ENCODE assay signal across 15 cellular contexts in the genomic region with DNA sequence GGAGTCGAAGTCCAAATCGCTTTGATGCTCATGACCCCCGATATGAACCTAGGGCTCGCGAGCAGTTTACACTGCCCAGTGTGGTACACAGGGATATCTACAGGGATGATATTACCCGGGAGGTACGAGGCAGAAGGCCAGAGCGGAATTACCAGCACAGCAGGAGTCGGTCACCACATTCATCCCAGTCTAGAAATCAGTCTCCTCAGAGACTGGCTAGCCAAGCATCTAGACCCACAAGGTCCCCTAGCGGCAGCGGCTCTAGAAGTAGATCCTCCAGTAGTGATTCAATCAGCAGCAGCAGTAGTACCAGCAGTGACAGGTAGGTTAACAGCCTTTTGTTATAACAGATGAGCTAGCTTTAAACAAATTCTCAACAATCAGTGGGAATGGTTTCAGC. TPM values are rescaled to one million over a fixed set of nuclear protein-coding genes. Genes with fewer than 3 reads are reported as not detected.
A peak's percentile ranks its signal among the peaks of the same experiment; 100 is the strongest.
DNase-seq lines count a peak whose midpoint lies in the region; ATAC-seq, FAIRE-seq and TF ChIP-seq lines count a peak whose summit lies in the region.
"Had no signal": no experiment of that assay in that cellular context is flagged by ENCODE, and none has a peak within 500 bp of the region (broad histone marks: within the 10 kb centered on the region; RNA-seq: fewer than 3 reads in every experiment).

No MANE protein-coding gene starts in this region.

- dilution Hi-C loops in mammary epithelial cell (cut with HindIII; ENCODE audit: low sequenced_read_pairs), result loop anchor here (5.0 kb wide), 1 partner anchor 51 kb away; no protein-coding TSS in a partner anchor

- H3K27ac ChIP-seq in mammary epithelial cell (ENCODE audit: insufficient read depth, low read depth, low read length), result no peak overlapping the region
- no peak overlapping the region for H3K27ac ChIP-seq in K562 (ENCODE audit: extremely low read depth, low read depth, low read length)
- H3K27ac ChIP-seq in kidney (ENCODE audit: low read depth in 2 of 2, low read length in 2 of 2), result peak overlapping the region in 1 of 2 donors; percentile 12
- H3K27ac ChIP-seq in spleen, result no peak overlapping the region
- H3K27ac ChIP-seq: suprapubic skin had no signal

- peak in 1 of 2 experiments; percentile 48; a peak in 2 of 4 replicates for TF ChIP-seq RAD21 in K562 (CRISPR knock-in tag; conservative IDR thresholded peaks at IDR 0.05 in 1 of 2, IDR thresholded peaks at IDR 0.05 in 1 of 2)

- H2AFZ ChIP-seq in mammary epithelial cell (ENCODE audit: low read depth, low read length) (no peak overlapping the region), K562 (ENCODE audit: low read depth, low read length) (no peak overlapping the region)

- H3K4me2 ChIP-seq in mammary epithelial cell (ENCODE audit: insufficient read depth, low read depth, low read length) (no peak overlapping the region), K562 (ENCODE audit: insufficient read depth, low read length) (no peak overlapping the region)

- H3K36me3 ChIP-seq in mammary epithelial cell (ENCODE audit: insufficient read depth, low read length) (peaks cover 5% of the 10 kb centered on the region), K562 (ENCODE audit: control insufficient read depth, insufficient read depth, low read length) (peaks cover 79% of the 10 kb centered on the region), kidney (ENCODE audit: control insufficient read depth in 1 of 2, insufficient read depth in 2 of 2, low read length in 2 of 2) (peaks cover 9 to 14% of the 10 kb centered on the region in 2 donors), spleen (peaks cover 3 to 71% (median 26%) of the 10 kb centered on the region in 6 donors)

- no peaks in the 10 kb centered on the region for H3K27me3 ChIP-seq in mammary epithelial cell (ENCODE audit: insufficient read depth, low read length)
- no peaks in the 10 kb centered on the region for H3K27me3 ChIP-seq in K562 (ENCODE audit: control insufficient read depth in 2 of 2, insufficient read depth in 2 of 2, low read length in 2 of 2)
- H3K27me3 ChIP-seq in spleen (replicated peaks in 1 of 7), result no peaks in the 10 kb centered on the region
- H3K27me3 ChIP-seq: suprapubic skin had no signal

- H3K4me1 ChIP-seq in mammary epithelial cell (ENCODE audit: insufficient read depth, low read length) (no peaks in the 10 kb centered on the region), K562 (replicated peaks in 1 of 2; ENCODE audit: control insufficient read depth in 2 of 2, insufficient read depth in 2 of 2, low read length in 2 of 2) (no peaks in the 10 kb centered on the region; a peak in 2 of 5 replicates), kidney (ENCODE audit: control insufficient read depth in 1 of 2, insufficient read depth in 1 of 2, low read depth in 1 of 2, low read length in 2 of 2) (peaks cover 6 to 19% of the 10 kb centered on the region in 2 donors), spleen (peaks cover 6 to 91% (median 28%) of the 10 kb centered on the region in 6 donors)
- H3K4me1 ChIP-seq: suprapubic skin had no signal

- no peaks in the 10 kb centered on the region for H3K9me1 ChIP-seq in K562 (ENCODE audit: control insufficient read depth, insufficient read depth, low read length)

- in situ Hi-C loops in mammary epithelial cell (cut with MboI; ENCODE audit: low sequenced_read_pairs in 2 of 2), result no loop called here
- in situ Hi-C loops in K562 (cut with MboI), result no loop called here

- ATAC-seq in K562, result peak; percentile 81
- ATAC-seq in HG02678 (IDR thresholded peaks at IDR 0.05; ENCODE audit: unreplicated experiment), result no peak
- no peak for ATAC-seq in GM18505 (IDR thresholded peaks at IDR 0.05; ENCODE audit: unreplicated experiment)

- H3K4me3 Mint-ChIP-seq in MCF 10A (ENCODE audit: unreplicated experiment) (no peak overlapping the region), type B pancreatic cell (no peak overlapping the region)
- H3K4me3 Mint-ChIP-seq: activated naive CD8-positive, alpha-beta T cell had no signal

- POLR2A ChIA-PET in MCF 10A (lab: Yijun Ruan, JAX) (interaction anchor here (0.9 to 2.0 kb wide), 3 partner anchors 10 to 26 kb away, joined by 3 to 9 read pairs (median 7); no protein-coding TSS in a partner anchor), K562 (lab: Yijun Ruan, JAX) (interaction anchor here (0.7 to 1.4 kb wide), 7 partner anchors 10 to 68 kb away, joined by 3 to 7 read pairs (median 3); no protein-coding TSS in a partner anchor)

- H3K79me2 ChIP-seq in mammary epithelial cell (ENCODE audit: insufficient read depth, low read length), result peaks cover 92% of the 10 kb centered on the region
- peaks cover 99% of the 10 kb centered on the region for H3K79me2 ChIP-seq in K562 (ENCODE audit: control insufficient read depth, insufficient read depth, low read length)

- no peak overlapping the region for H3K27ac Mint-ChIP-seq in MCF 10A (ENCODE audit: low read depth, unreplicated experiment)
- peak overlapping the region; percentile 17 for H3K27ac Mint-ChIP-seq in type B pancreatic cell
- H3K27ac Mint-ChIP-seq: activated naive CD8-positive, alpha-beta T cell had no signal

- H3K27me3 Mint-ChIP-seq in MCF 10A (ENCODE audit: insufficient read depth, unreplicated experiment) (no peaks in the 10 kb centered on the region), type B pancreatic cell (no peaks in the 10 kb centered on the region)
- H3K27me3 Mint-ChIP-seq: activated naive CD8-positive, alpha-beta T cell had no signal

- H3K4me3 ChIP-seq in mammary epithelial cell (replicated peaks in 1 of 3; ENCODE audit: insufficient read depth in 1 of 3, low read depth in 2 of 3, low read length in 3 of 3) (no peak overlapping the region), K562 (no peak overlapping the region), kidney (ENCODE audit: low read length in 2 of 2) (peak overlapping the region; percentile 3 to 42), spleen (no peak overlapping the region)
- H3K4me3 ChIP-seq: suprapubic skin had no signal

- H3K9me3 ChIP-seq in mammary epithelial cell (replicated peaks; ENCODE audit: insufficient read depth, low read length) (no peaks in the 10 kb centered on the region), K562 (replicated peaks; ENCODE audit: control insufficient read depth, insufficient read depth, low read depth, low read length) (no peaks in the 10 kb centered on the region), kidney (ENCODE audit: control insufficient read depth in 1 of 2, low read length in 2 of 2) (no peaks in the 10 kb centered on the region), spleen (no peaks in the 10 kb centered on the region)
- H3K9me3 ChIP-seq: suprapubic skin had no signal

- peaks cover 5% of the 10 kb centered on the region for H3K4me1 Mint-ChIP-seq in MCF 10A (ENCODE audit: insufficient read depth, unreplicated experiment)
- H3K4me1 Mint-ChIP-seq in type B pancreatic cell (ENCODE audit: unreplicated experiment), result peaks cover 13% of the 10 kb centered on the region

- DNase-seq in mammary epithelial cell, result no peak
- no peak for DNase-seq in MCF 10A (ENCODE audit: unreplicated experiment)
- DNase-seq in K562 (ENCODE audit: extremely low read depth in 1 of 4, low spot score in 3 of 4), result peak; percentile 39 to 55 (median 46)
- no peak for DNase-seq in kidney
- DNase-seq in type B pancreatic cell (ENCODE audit: extremely low spot score, unreplicated experiment), result no peak
- DNase-seq in spleen, result no peak
- DNase-seq: EL, midbrain, NCI-H187 treated with DMSO at 0.1 percent for 48 hours, OCI-M1, T1000 had no signal

- 88% methylated on average over 5 of the region's 11 CpGs for WGBS in mammary epithelial cell (ENCODE audit: low coverage, missing lambda C conversion rate)
- WGBS in K562 (ENCODE audit: insufficient coverage, low coverage, missing lambda C conversion rate), result 89% methylated on average over 11 of the region's 11 CpGs
- WGBS in spleen, 5 donors, result 94 to 98% (median 95%) methylated on average over 11 of the region's 11 CpGs

- no peak for TF ChIP-seq EP300 in K562 (IDR thresholded peaks at IDR 0.05; ENCODE audit: low read length)

- BruUV-seq in mammary epithelial cell (replicated peaks; lab: Mats Ljungman, UMichigan) (no TSS peak), MCF 10A (replicated peaks; lab: Mats Ljungman, UMichigan) (no TSS peak), K562 (replicated peaks; lab: Mats Ljungman, UMichigan) (no TSS peak)

- TF ChIP-seq POLR2A in K562 (conservative IDR thresholded peaks at IDR 0.05) (no peak), spleen (IDR thresholded peaks at IDR 0.05) (no peak), GM18505 (IDR thresholded peaks at IDR 0.05; ENCODE audit: borderline replicate concordance, extremely low read depth, insufficient read depth, insufficient read length) (no peak)

- CTCF ChIA-PET in mammary epithelial cell (lab: Charles Lee; ENCODE audit: low non-redundant PET), result no interaction called here
- CTCF ChIA-PET in MCF 10A (lab: Yijun Ruan, JAX), result no interaction called here
- CTCF ChIA-PET in K562 (lab: Yijun Ruan, JAX; ENCODE audit: low intra/inter-chr PET ratio), result no interaction called here

- H4K20me1 ChIP-seq in mammary epithelial cell (ENCODE audit: insufficient read depth, low read length) (peaks cover 4% of the 10 kb centered on the region), K562 (replicated peaks; ENCODE audit: control insufficient read depth, insufficient read depth, low read length) (peaks cover 36% of the 10 kb centered on the region)

- H3K9ac ChIP-seq in mammary epithelial cell (ENCODE audit: insufficient read depth, low read length) (no peak overlapping the region), K562 (ENCODE audit: insufficient read depth in 1 of 2, low read depth in 2 of 2, low read length in 2 of 2) (no peak overlapping the region), kidney (ENCODE audit: low read length in 2 of 2) (no peak overlapping the region)

- intact Hi-C loops in mammary epithelial cell (cut with micrococcal nuclease), result no loop called here
- intact Hi-C loops in MCF 10A (cut with micrococcal nuclease), result no loop called here
- intact Hi-C loops in K562 (cut with micrococcal nuclease), result no loop called here
- intact Hi-C loops in kidney (cut with DNase I), result no loop called here
- intact Hi-C loops in spleen (cut with DNase I; ENCODE audit: low total_unique reads), result no loop called here

- TF ChIP-seq CTCF in mammary epithelial cell (conservative IDR thresholded peaks at IDR 0.05 in 1 of 2, IDR thresholded peaks at IDR 0.05 in 1 of 2; ENCODE audit: extremely low read depth in 1 of 2, insufficient read depth in 1 of 2, low read depth in 1 of 2, low read length in 2 of 2) (peak; percentile 28), MCF 10A (IDR thresholded peaks at IDR 0.05; ENCODE audit: unreplicated experiment) (no peak), K562 (IDR thresholded peaks at IDR 0.05 in 2 of 3, conservative IDR thresholded peaks at IDR 0.05 in 1 of 3; ENCODE audit: insufficient read depth in 2 of 3, low read depth in 1 of 3, low read length in 3 of 3) (peak; percentile 51 to 86 (median 65)), kidney (IDR thresholded peaks at IDR 0.05; ENCODE audit: borderline replicate concordance, extremely low read depth, insufficient read depth) (peak; percentile 45), type B pancreatic cell (conservative IDR thresholded peaks at IDR 0.05) (peak; percentile 57), spleen (IDR thresholded peaks at IDR 0.05 in 8 of 11, conservative IDR thresholded peaks at IDR 0.05 in 3 of 11) (no peak)

- H3K9me3 Mint-ChIP-seq in MCF 10A (ENCODE audit: unreplicated experiment), result no peaks in the 10 kb centered on the region
- H3K9me3 Mint-ChIP-seq in type B pancreatic cell, result no peaks in the 10 kb centered on the region

- FAIRE-seq in K562 (lab: Jason Lieb, UNC), result no peak
- no peak for FAIRE-seq in kidney (lab: Jason Lieb, UNC)

- H3K36me3 Mint-ChIP-seq in MCF 10A (ENCODE audit: insufficient read depth, unreplicated experiment) (peaks cover 48% of the 10 kb centered on the region), type B pancreatic cell (peaks cover 32% of the 10 kb centered on the region)
- H3K36me3 Mint-ChIP-seq: activated naive CD8-positive, alpha-beta T cell had no signal

RNA-seq across cellular contexts. Expression of a gene that starts 28.9 kb away (rescaled TPM):
- total RNA-seq in mammary epithelial cell, result 10 to 100 TPM; 32.3 to 48.1 TPM
- polyA plus RNA-seq in mammary epithelial cell, result 6.5 TPM
- 37.1 TPM for polyA minus RNA-seq in mammary epithelial cell
- total RNA-seq in MCF 10A (2022), result 44.2 and 50.6 TPM in 2 replicates
- total RNA-seq in K562 (2011; cell fraction: chromatin; rRNA removed; ENCODE audit: low replicate concordance), result 154 and 372 TPM in 2 replicates
- total RNA-seq in K562 (2011; cell fraction: nucleolus; rRNA removed), result 64.2 and 82.1 TPM in 2 replicates
- 125 and 165 TPM in 2 replicates for total RNA-seq in K562 (2011; cell fraction: nucleoplasm; rRNA removed)
- 27.2 and 27.8 TPM in 2 replicates for total RNA-seq in K562 (2014; rRNA removed)
- 29.9 and 36.1 TPM in 2 replicates for total RNA-seq in K562 (2014; rRNA removed; fragmentation: Illumina TruSeq; extraction: Trizol)
- 24.5 and 29.1 TPM in 2 replicates for total RNA-seq in K562 (2015; rRNA removed; fragmentation: Illumina TruSeq; extraction: Trizol)
- total RNA-seq in K562 (2021), result 72.1 and 80.2 TPM in 2 replicates
- polyA plus RNA-seq in K562 (2011; rRNA removed), result 11.9 and 16.4 TPM in 2 replicates
- polyA plus RNA-seq in K562 (2011; cell fraction: cytosol; rRNA removed), result 9.5 and 13.0 TPM in 2 replicates
- polyA plus RNA-seq in K562 (2011; cell fraction: nucleus; rRNA removed), result 46.3 and 63.2 TPM in 2 replicates
- 54.0 and 72.6 TPM in 2 replicates for polyA plus RNA-seq in K562 (2012)
- polyA plus RNA-seq in K562 (2014; fragmentation: Illumina TruSeq; extraction: Trizol), result 87.5 and 87.6 TPM in 2 replicates
- 10 to 100 TPM in 1 of 2 experiments, 1 to 10 TPM in 1; 5.7 to 13.1 TPM for polyA plus RNA-seq in K562 (2014; fragmentation: Nextera tagmentation; extraction: Ambion mirVana)
- 31.9 and 34.6 TPM in 2 replicates for polyA plus RNA-seq in K562 (2014; rRNA removed)
- polyA minus RNA-seq in K562 (2011; rRNA and poly(A)+ RNA removed), result 52.8 and 75.1 TPM in 2 replicates
- polyA minus RNA-seq in K562 (2011; cell fraction: cytosol; rRNA and poly(A)+ RNA removed), result 38.6 and 44.5 TPM in 2 replicates
- 32.0 and 67.9 TPM in 2 replicates for polyA minus RNA-seq in K562 (2011; cell fraction: nucleus; rRNA and poly(A)+ RNA removed)
- total RNA-seq in kidney, result 70.7 TPM
- polyA plus RNA-seq in kidney (ENCODE audit: insufficient read depth, low read depth, low replicate concordance), result 9.4 TPM
- total RNA-seq in type B pancreatic cell (ENCODE audit: low replicate concordance), result 66.5 and 79.4 TPM in 2 replicates
- total RNA-seq in spleen, result 10 to 100 TPM; 54.1 to 75.9 (median 63.0) TPM
- polyA plus RNA-seq in spleen, result 10 to 100 TPM in 1 of 3 donors, 1 to 10 TPM in 2; 8.0 to 14.1 (median 9.3) TPM

Comparison
In these comparisons a context has a peak if more than half of its experiments do, and no peak if none do; other contexts are left out.
1. CTCF ChIP-seq: peak in mammary epithelial cell (2 of 2), K562 (3 of 3), kidney (single experiment) and type B pancreatic cell (single experiment); none in MCF 10A (single experiment) and spleen (0 of 11).
2. DNase-seq: peak in K562 (4 of 4); none in mammary epithelial cell (single experiment), MCF 10A (single experiment), kidney (single experiment), type B pancreatic cell (single experiment) and spleen (single experiment).
3. H3K4me3 ChIP-seq: peak in kidney (2 of 2); none in mammary epithelial cell (0 of 3), K562 (single experiment) and spleen (0 of 8).